Comparison of ENCODE assay signal across 1 cellular context in genomic region chr17:78343433-78344201, GRCh38.
TF ChIP-seq lines count a peak whose summit lies in the region.

No MANE protein-coding gene starts in this region.

TF ChIP-seq in H1, 55 proteins besides CTCF, POLR2A, EP300 and RAD21:
- peak; percentile 41; the same call in 1 of the 2 replicates for TF ChIP-seq MAX (IDR thresholded peaks at IDR 0.05)
- TF ChIP-seq SIN3A (conservative IDR thresholded peaks at IDR 0.05 in 1 of 2, IDR thresholded peaks at IDR 0.05 in 1 of 2; ENCODE audit: low read depth in 1 of 2, low read length in 2 of 2): no peak
- no peak for TF ChIP-seq HDAC6 (IDR thresholded peaks at IDR 0.05; ENCODE audit: low read depth, low read length)
